Comparison of ENCODE assay signal across 1 cellular context in the genomic region with DNA sequence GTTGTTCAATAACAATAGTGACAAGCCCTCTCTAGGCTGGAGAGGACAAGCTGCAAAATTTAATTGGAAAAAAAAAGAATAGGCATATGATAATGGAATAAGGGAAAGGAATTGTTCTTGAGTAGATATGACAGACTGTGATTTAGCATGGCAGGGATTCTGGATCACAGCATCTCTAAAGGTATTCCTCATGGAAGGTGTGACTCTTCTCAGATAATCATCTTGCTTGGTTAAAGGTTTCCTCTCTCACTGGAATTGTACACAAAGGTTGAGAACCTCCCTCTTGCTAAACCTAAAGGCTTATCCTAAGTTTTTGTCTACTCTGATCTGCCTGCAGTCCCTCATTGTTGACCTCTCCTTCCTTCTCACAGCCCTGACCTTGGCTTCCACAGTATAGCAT.
TF ChIP-seq lines count a peak whose summit lies in the region.

No MANE protein-coding gene starts in this region.

TF ChIP-seq in GM12878, 131 proteins besides CTCF, POLR2A, EP300 and RAD21 (continued from another document):
- TF ChIP-seq, protein P1, sequence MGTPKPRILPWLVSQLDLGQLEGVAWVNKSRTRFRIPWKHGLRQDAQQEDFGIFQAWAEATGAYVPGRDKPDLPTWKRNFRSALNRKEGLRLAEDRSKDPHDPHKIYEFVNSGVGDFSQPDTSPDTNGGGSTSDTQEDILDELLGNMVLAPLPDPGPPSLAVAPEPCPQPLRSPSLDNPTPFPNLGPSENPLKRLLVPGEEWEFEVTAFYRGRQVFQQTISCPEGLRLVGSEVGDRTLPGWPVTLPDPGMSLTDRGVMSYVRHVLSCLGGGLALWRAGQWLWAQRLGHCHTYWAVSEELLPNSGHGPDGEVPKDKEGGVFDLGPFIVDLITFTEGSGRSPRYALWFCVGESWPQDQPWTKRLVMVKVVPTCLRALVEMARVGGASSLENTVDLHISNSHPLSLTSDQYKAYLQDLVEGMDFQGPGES (IDR thresholded peaks at IDR 0.05), result no peak
- TF ChIP-seq NR2C2 (IDR thresholded peaks at IDR 0.05; ENCODE audit: borderline replicate concordance, control insufficient read depth, insufficient read length, low read depth) (no peak), MTA2 (IDR thresholded peaks at IDR 0.05; ENCODE audit: low read depth) (no peak), ETV6 (conservative IDR thresholded peaks at IDR 0.05 in 1 of 2, IDR thresholded peaks at IDR 0.05 in 1 of 2; ENCODE audit: borderline replicate concordance in 1 of 2, low read depth in 1 of 2) (no peak), POLR2AphosphoS5 (IDR thresholded peaks at IDR 0.05; ENCODE audit: low read length) (no peak), ATF7 (IDR thresholded peaks at IDR 0.05; ENCODE audit: low read depth) (no peak), ZNF207 (IDR thresholded peaks at IDR 0.05; ENCODE audit: borderline replicate concordance) (no peak), ASH2L (IDR thresholded peaks at IDR 0.05; ENCODE audit: borderline replicate concordance, low read depth) (no peak), ZNF217 (IDR thresholded peaks at IDR 0.05) (no peak)
TF ChIP-seq in GM12878: peak in this region for 0.
